2 cellular contexts compared by ENCODE assay signal in genomic region chr21:34406676-34407075, GRCh38. TPM values are rescaled to one million over a fixed set of nuclear protein-coding genes. Genes with fewer than 3 reads are reported as not detected.
"Had no signal": no experiment of that assay in that cellular context is flagged by ENCODE, and none has a peak within 500 bp of the region (broad histone marks: within the 10 kb centered on the region; RNA-seq: fewer than 3 reads in every experiment).

No MANE protein-coding gene starts in this region.

RNA-seq across cellular contexts. Expression of gene SMIM34, which starts 17.1 kb away (rescaled TPM):
- total RNA-seq: GM12878 had no signal
- polyA plus RNA-seq: GM12878 had no signal

RNA-seq across cellular contexts. Expression of gene SMIM11, which starts 31.4 kb away (rescaled TPM):
- total RNA-seq: G401 had no signal

RNA-seq across cellular contexts. Expression of gene KCNE2, which starts 42.9 kb away (rescaled TPM):
- total RNA-seq: G401, GM12878 had no signal
- polyA plus RNA-seq: GM12878 had no signal
